In genomic region chr1:2025491-2025981, GRCh38 we compare ENCODE assay signal across 14 cellular contexts. TPM values are rescaled to one million over a fixed set of nuclear protein-coding genes. Genes with fewer than 3 reads are reported as not detected.
DNase-seq lines count a peak whose midpoint lies in the region; ATAC-seq and TF ChIP-seq lines count a peak whose summit lies in the region.
"Had no signal": no experiment of that assay in that cellular context is flagged by ENCODE, and none has a peak within 500 bp of the region (broad histone marks: within the 10 kb centered on the region; RNA-seq: fewer than 3 reads in every experiment).

No MANE protein-coding gene starts in this region.

- no peak overlapping the region for H2BK15ac ChIP-seq in H9 (ENCODE audit: low read depth, low read length)

- WGBS in H9 (ENCODE audit: extremely low coverage, insufficient read length, low lambda C conversion rate): no CpG with 5 or more reads among the region's 39 CpGs

- H3K4me1 ChIP-seq in DND-41 (ENCODE audit: insufficient read depth, low read length): peaks cover 20% of the 10 kb centered on the region
- H3K4me1 ChIP-seq in mucosa of descending colon (ENCODE audit: low read depth): no peaks in the 10 kb centered on the region
- no peaks in the 10 kb centered on the region for H3K4me1 ChIP-seq in H9 (ENCODE audit: insufficient read depth, low read length)

- H2AFZ ChIP-seq in DND-41 (ENCODE audit: low read depth, low read length) (no peak overlapping the region), H9 (ENCODE audit: low read length) (no peak overlapping the region)

- no peaks in the 10 kb centered on the region for H3K36me3 Mint-ChIP-seq in H9 (ENCODE audit: insufficient read depth in 1 of 3, low read depth in 3 of 3)
- H3K36me3 Mint-ChIP-seq in HFFc6 (ENCODE audit: low read depth): no peaks in the 10 kb centered on the region

- H2AK5ac ChIP-seq in H9 (ENCODE audit: insufficient read length, low read length): no peak overlapping the region

- H4K20me1 ChIP-seq in DND-41 (ENCODE audit: insufficient read depth, low read length) (no peaks in the 10 kb centered on the region; the same call in 1 of the 2 replicates), H9 (ENCODE audit: control insufficient read depth, insufficient read depth, insufficient read length) (no peaks in the 10 kb centered on the region)

- H3K4me1 Mint-ChIP-seq in H9 (no peaks in the 10 kb centered on the region), HFFc6 (ENCODE audit: low read depth) (no peaks in the 10 kb centered on the region)

- H3K27me3 Mint-ChIP-seq in H9 (ENCODE audit: low read depth) (peaks cover 22% of the 10 kb centered on the region), HFFc6 (ENCODE audit: insufficient read depth) (peaks cover 44% of the 10 kb centered on the region)

- peak; percentile 83 for ATAC-seq in DND-41 (ENCODE audit: insufficient read depth, low read depth)
- no peak for ATAC-seq in mucosa of descending colon
- no peak for ATAC-seq in GM18520 (IDR thresholded peaks at IDR 0.05; ENCODE audit: unreplicated experiment)

- no peak overlapping the region for H2BK120ac ChIP-seq in H9 (ENCODE audit: low read depth, low read length, poor library complexity, severe bottlenecking)

- H4K8ac ChIP-seq in H9 (replicated peaks; ENCODE audit: insufficient read length, low read depth, low read length): no peak overlapping the region

- no peaks in the 10 kb centered on the region for H3K79me2 ChIP-seq in DND-41 (ENCODE audit: insufficient read depth, low read length)
- no peaks in the 10 kb centered on the region for H3K79me2 ChIP-seq in H9 (ENCODE audit: insufficient read depth, low read length)

- H3K4ac ChIP-seq in H9 (ENCODE audit: low read depth, low read length): no peak overlapping the region

- H3K4me2 ChIP-seq in DND-41 (ENCODE audit: insufficient read depth, low read length): peak overlapping the region; percentile 49; the same call in 1 of the 2 replicates
- H3K4me2 ChIP-seq in H9 (ENCODE audit: insufficient read depth, insufficient read length, low read length): no peak overlapping the region
- H3K4me2 ChIP-seq: smooth muscle cell had no signal

- intact Hi-C loops in mucosa of descending colon (cut with DNase I, micrococcal nuclease): no loop called here

- no peak overlapping the region for H3K4me3 Mint-ChIP-seq in H9
- H3K4me3 Mint-ChIP-seq in HFFc6: no peak overlapping the region

- H3K23ac ChIP-seq in H9 (ENCODE audit: insufficient read length, low read depth, low read length): no peak overlapping the region

- DNase-seq in DND-41 (peak; percentile 66), mucosa of descending colon (peak in 2 of 3 donors; percentile 14 to 52), H9 (no peak), HFFc6 (no peak), NCI-H187 (lab: John Stamatoyannopoulos, UW) (no peak)
- DNase-seq: activated CD4-positive, CD25-positive, alpha-beta regulatory T cell treated with anti-CD3 and anti-CD28 coated beads, Interleukin-2, amount 50 U/mL, for 72 hours; NCI-H748 treated with DMSO at 0.1 percent for 48 hours; trophoblast cell had no signal

- H2BK12ac ChIP-seq in H9 (ENCODE audit: insufficient read length, low read depth, low read length): no peak overlapping the region

- peak overlapping the region; percentile 31; the same call in 1 of the 2 replicates for H3K27ac ChIP-seq in DND-41 (ENCODE audit: low read length)
- H3K27ac ChIP-seq in KOPT-K1 (ENCODE audit: low read depth, low read length, poor library complexity, severe bottlenecking): peak overlapping the region; percentile 47
- peak overlapping the region; percentile 14 for H3K27ac ChIP-seq in cingulate gyrus (ENCODE audit: low read depth, low read length)
- no peak overlapping the region for H3K27ac ChIP-seq in H9 (ENCODE audit: insufficient read length, low read depth, low read length)
- H3K27ac ChIP-seq: cardiac muscle cell had no signal

- H3K14ac ChIP-seq in H9 (ENCODE audit: insufficient read depth, low read length): no peak overlapping the region

- no peak for TF ChIP-seq CTCF in DND-41 (IDR thresholded peaks at IDR 0.05; ENCODE audit: borderline replicate concordance, extremely low read depth, low read length, poor library complexity, severe bottlenecking)
- TF ChIP-seq CTCF in mucosa of descending colon (IDR thresholded peaks at IDR 0.05): no peak
- no peak for TF ChIP-seq CTCF in H9 (conservative IDR thresholded peaks at IDR 0.05)
- TF ChIP-seq CTCF in HFFc6 (IDR thresholded peaks at IDR 0.05): no peak

- no peaks in the 10 kb centered on the region for H3K27me3 ChIP-seq in DND-41 (ENCODE audit: insufficient read depth, low read length, poor library complexity)
- H3K27me3 ChIP-seq in H9 (ENCODE audit: insufficient read depth, low read length): peaks cover 1% of the 10 kb centered on the region; the same call in 1 of the 2 replicates

- H3K27ac Mint-ChIP-seq in H9 (no peak overlapping the region), HFFc6 (no peak overlapping the region)

- H3K23me2 ChIP-seq in H9 (ENCODE audit: insufficient read length, low read depth, low read length, poor library complexity, severe bottlenecking): no peaks in the 10 kb centered on the region

- H4K5ac ChIP-seq in H9 (ENCODE audit: insufficient read length, low read depth, low read length): no peak overlapping the region

- no peaks in the 10 kb centered on the region for H3K36me3 ChIP-seq in DND-41 (ENCODE audit: insufficient read depth, low read length)
- no peaks in the 10 kb centered on the region for H3K36me3 ChIP-seq in KOPT-K1 (ENCODE audit: insufficient read depth, low read length)
- no peaks in the 10 kb centered on the region for H3K36me3 ChIP-seq in mucosa of descending colon (ENCODE audit: low read depth)
- H3K36me3 ChIP-seq: cardiac muscle cell had no signal

- H3K4me3 ChIP-seq in DND-41 (ENCODE audit: low read depth in 1 of 2, low read length in 2 of 2) (no peak overlapping the region), mucosa of descending colon (no peak overlapping the region)
- H3K4me3 ChIP-seq: cardiac muscle cell, smooth muscle cell had no signal

- H2BK20ac ChIP-seq in H9 (ENCODE audit: low read depth, low read length, poor library complexity, severe bottlenecking): no peak overlapping the region

- peak overlapping the region; percentile 4; the same call in 1 of the 2 replicates for H3K9ac ChIP-seq in DND-41 (ENCODE audit: low read depth, low read length)
- no peak overlapping the region for H3K9ac ChIP-seq in H9 (ENCODE audit: extremely low read depth, insufficient read length, low read length)

- no peaks in the 10 kb centered on the region for H3K9me3 Mint-ChIP-seq in H9
- H3K9me3 Mint-ChIP-seq in HFFc6: no peaks in the 10 kb centered on the region

- no peaks in the 10 kb centered on the region for H3K79me1 ChIP-seq in H9 (ENCODE audit: insufficient read depth, low read depth, low read length, poor library complexity, severe bottlenecking)

- H3K9me3 ChIP-seq in DND-41 (ENCODE audit: insufficient read depth, low read length, severe bottlenecking) (no peaks in the 10 kb centered on the region), KOPT-K1 (ENCODE audit: insufficient read depth, low read length, poor library complexity, severe bottlenecking) (no peaks in the 10 kb centered on the region), mucosa of descending colon (no peaks in the 10 kb centered on the region), H9 (ENCODE audit: control insufficient read depth, low read depth, low read length) (no peaks in the 10 kb centered on the region)

- no peak overlapping the region for H3K56ac ChIP-seq in H9 (ENCODE audit: insufficient read length, low read depth, low read length)

- no peak overlapping the region for H3K18ac ChIP-seq in H9 (ENCODE audit: insufficient read length, low read depth, low read length)

- no peak overlapping the region for H4K91ac ChIP-seq in H9 (ENCODE audit: insufficient read length, low read depth, low read length)

- H2BK5ac ChIP-seq in H9 (ENCODE audit: insufficient read length, low read length): no peak overlapping the region

- no peak overlapping the region for H3T11ph ChIP-seq in H9 (ENCODE audit: low read length)

RNA-seq across cellular contexts. Expression of gene GABRD, which starts 6.4 kb away (rescaled TPM):
- total RNA-seq in mucosa of descending colon: not detected
- 0.59 and 0.83 TPM in 2 replicates for total RNA-seq in H9 (2021)
- not detected for total RNA-seq in HFFc6 (2021; fragmentation: NEBNext Ultra II Directional; extraction: Animal tissue kit (Norgen Biotek cat#: 25700))
- total RNA-seq: cardiac muscle cell, epithelial cell of proximal tubule, smooth muscle cell had no signal

RNA-seq across cellular contexts. Expression of gene CFAP74, which starts 21.9 kb away (rescaled TPM):
- under 1 TPM in 2 of 3 donors, not detected in 1; 0.06 to 0.13 TPM for total RNA-seq in mucosa of descending colon
- total RNA-seq in H9 (2021): 0.28 and 0.44 TPM in 2 replicates
- not detected for total RNA-seq in HFFc6 (2021; fragmentation: NEBNext Ultra II Directional; extraction: Animal tissue kit (Norgen Biotek cat#: 25700))
- total RNA-seq: epithelial cell of proximal tubule, smooth muscle cell had no signal

RNA-seq across cellular contexts. Expression of gene PRKCZ, which starts 24.7 kb away (rescaled TPM):
- total RNA-seq in mucosa of descending colon (10 to 100 TPM; 38.9 to 80.2 (median 53.7) TPM), H9 (2021) (42.0 and 48.4 TPM in 2 replicates)
- total RNA-seq in HFFc6 (2021; fragmentation: NEBNext Ultra II Directional; extraction: Animal tissue kit (Norgen Biotek cat#: 25700)): 1 to 10 TPM in 2 of 6 experiments, under 1 TPM in 4; 0.55 to 1.4 (median 0.95) TPM

Comparison
In these comparisons a context has a peak if more than half of its experiments do, and no peak if none do; other contexts are left out.
1. DNase-seq: peak in DND-41 (single experiment) and mucosa of descending colon (2 of 3); none in H9 (single experiment), HFFc6 (single experiment) and NCI-H187 (0 of 2).
2. RNA of gene PRKCZ, which starts 24.7 kb away (total RNA-seq): 38.9 to 80.2 TPM in mucosa of descending colon and 42.0 to 48.4 TPM in H9; 0.55 to 1.4 TPM in HFFc6; every median in the first group is over 10 times any median in the second.